1 cellular context compared by ENCODE assay signal in the genomic region with DNA sequence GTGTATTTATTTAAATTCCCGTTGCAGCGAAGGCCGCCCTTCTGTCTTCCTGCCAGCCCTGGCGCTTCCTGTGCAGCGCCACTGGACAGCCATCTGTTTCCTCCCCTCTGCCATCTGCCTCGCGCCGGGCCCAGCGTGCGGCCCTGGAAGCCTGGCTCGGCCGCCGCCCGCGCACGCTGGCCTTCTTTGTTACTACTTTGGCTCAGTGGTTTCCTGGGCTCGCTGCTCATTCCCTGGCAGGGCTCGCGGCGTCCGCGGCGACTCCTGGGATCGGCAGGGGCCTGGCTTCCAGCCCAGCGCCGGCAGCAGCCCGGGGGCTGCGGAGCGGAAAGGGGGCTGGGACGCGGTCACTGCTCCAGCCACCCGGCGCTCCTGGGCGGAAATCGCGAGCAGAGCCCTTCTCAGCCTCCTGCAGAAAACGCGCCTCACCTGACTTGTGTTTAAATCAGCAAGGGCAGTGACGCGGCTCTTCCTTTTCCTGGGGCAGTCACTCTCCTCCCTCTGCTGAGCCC.
TF ChIP-seq lines count a peak whose summit lies in the region.

No MANE protein-coding gene starts in this region.

TF ChIP-seq in SK-N-SH, 30 proteins besides CTCF, POLR2A, EP300 and RAD21 (continued from another document):
- TF ChIP-seq, protein P1, sequence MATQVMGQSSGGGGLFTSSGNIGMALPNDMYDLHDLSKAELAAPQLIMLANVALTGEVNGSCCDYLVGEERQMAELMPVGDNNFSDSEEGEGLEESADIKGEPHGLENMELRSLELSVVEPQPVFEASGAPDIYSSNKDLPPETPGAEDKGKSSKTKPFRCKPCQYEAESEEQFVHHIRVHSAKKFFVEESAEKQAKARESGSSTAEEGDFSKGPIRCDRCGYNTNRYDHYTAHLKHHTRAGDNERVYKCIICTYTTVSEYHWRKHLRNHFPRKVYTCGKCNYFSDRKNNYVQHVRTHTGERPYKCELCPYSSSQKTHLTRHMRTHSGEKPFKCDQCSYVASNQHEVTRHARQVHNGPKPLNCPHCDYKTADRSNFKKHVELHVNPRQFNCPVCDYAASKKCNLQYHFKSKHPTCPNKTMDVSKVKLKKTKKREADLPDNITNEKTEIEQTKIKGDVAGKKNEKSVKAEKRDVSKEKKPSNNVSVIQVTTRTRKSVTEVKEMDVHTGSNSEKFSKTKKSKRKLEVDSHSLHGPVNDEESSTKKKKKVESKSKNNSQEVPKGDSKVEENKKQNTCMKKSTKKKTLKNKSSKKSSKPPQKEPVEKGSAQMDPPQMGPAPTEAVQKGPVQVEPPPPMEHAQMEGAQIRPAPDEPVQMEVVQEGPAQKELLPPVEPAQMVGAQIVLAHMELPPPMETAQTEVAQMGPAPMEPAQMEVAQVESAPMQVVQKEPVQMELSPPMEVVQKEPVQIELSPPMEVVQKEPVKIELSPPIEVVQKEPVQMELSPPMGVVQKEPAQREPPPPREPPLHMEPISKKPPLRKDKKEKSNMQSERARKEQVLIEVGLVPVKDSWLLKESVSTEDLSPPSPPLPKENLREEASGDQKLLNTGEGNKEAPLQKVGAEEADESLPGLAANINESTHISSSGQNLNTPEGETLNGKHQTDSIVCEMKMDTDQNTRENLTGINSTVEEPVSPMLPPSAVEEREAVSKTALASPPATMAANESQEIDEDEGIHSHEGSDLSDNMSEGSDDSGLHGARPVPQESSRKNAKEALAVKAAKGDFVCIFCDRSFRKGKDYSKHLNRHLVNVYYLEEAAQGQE (IDR thresholded peaks at IDR 0.05; ENCODE audit: low read depth, low read length), result 0 out of 2 replicates have a peak, but pooled peaks have one; percentile 12
- peak; percentile 79; the same call in 1 of the 2 replicates for TF ChIP-seq MXI1 (IDR thresholded peaks at IDR 0.05; ENCODE audit: low read depth, low read length)
- TF ChIP-seq FOXM1 (IDR thresholded peaks at IDR 0.05; ENCODE audit: low read depth), result no peak
- TF ChIP-seq, protein P2, sequence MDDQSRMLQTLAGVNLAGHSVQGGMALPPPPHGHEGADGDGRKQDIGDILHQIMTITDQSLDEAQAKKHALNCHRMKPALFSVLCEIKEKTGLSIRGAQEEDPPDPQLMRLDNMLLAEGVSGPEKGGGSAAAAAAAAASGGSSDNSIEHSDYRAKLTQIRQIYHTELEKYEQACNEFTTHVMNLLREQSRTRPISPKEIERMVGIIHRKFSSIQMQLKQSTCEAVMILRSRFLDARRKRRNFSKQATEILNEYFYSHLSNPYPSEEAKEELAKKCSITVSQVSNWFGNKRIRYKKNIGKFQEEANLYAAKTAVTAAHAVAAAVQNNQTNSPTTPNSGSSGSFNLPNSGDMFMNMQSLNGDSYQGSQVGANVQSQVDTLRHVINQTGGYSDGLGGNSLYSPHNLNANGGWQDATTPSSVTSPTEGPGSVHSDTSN (IDR thresholded peaks at IDR 0.05), result peak; percentile 9; the same call in 1 of the 2 replicates
- TF ChIP-seq SIN3A (IDR thresholded peaks at IDR 0.05; ENCODE audit: borderline replicate concordance, low read depth, low read length), result peak; percentile 53; the same call in 1 of the 2 replicates
- peak; percentile 64; the same call in 1 of the 2 replicates for TF ChIP-seq NFIC (IDR thresholded peaks at IDR 0.05; ENCODE audit: borderline replicate concordance)
- peak; percentile 42; the same call in 1 of the 2 replicates for TF ChIP-seq YY1 (IDR thresholded peaks at IDR 0.05; ENCODE audit: low read depth)
- peak; percentile 63 for TF ChIP-seq POLR2AphosphoS5 (IDR thresholded peaks at IDR 0.05; ENCODE audit: low read depth, low read length)
- no peak; the same call in 1 of the 2 replicates for TF ChIP-seq FOSL2 (IDR thresholded peaks at IDR 0.05; ENCODE audit: borderline replicate concordance, low read depth)
- TF ChIP-seq EZH2phosphoT487 (IDR thresholded peaks at IDR 0.05; ENCODE audit: borderline replicate concordance, low read depth), result no peak
- TF ChIP-seq, protein P3, sequence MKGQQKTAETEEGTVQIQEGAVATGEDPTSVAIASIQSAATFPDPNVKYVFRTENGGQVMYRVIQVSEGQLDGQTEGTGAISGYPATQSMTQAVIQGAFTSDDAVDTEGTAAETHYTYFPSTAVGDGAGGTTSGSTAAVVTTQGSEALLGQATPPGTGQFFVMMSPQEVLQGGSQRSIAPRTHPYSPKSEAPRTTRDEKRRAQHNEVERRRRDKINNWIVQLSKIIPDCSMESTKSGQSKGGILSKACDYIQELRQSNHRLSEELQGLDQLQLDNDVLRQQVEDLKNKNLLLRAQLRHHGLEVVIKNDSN (IDR thresholded peaks at IDR 0.05; ENCODE audit: borderline replicate concordance, low read depth), result no peak
- peak; percentile 55 for TF ChIP-seq TCF12 (IDR thresholded peaks at IDR 0.05)
- no peak for TF ChIP-seq RXRA (IDR thresholded peaks at IDR 0.05; ENCODE audit: borderline replicate concordance, low read depth)
